Comparison of ENCODE assay signal across 6 cellular contexts in the genomic region with DNA sequence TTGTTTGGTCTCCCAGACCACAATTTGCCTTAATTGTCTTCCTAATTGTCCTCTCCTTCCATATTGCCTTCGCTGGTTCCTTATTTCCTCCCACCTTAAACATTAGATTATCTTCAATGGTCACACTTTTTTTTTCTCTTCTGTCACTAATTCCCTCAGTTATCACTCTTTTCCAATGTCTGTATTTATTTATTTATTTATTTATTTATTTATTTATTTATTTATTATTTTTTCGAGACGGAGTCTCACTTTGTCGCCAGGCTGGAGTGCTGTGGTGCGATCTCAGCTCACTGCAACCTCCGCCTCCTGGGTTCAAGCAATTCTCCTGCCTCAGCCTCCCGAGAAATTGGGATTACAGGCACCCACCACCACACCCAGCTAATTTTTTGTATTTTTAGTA.
DNase-seq lines count a peak whose midpoint lies in the region; FAIRE-seq and TF ChIP-seq lines count a peak whose summit lies in the region.
"Not testable (repeated sequence)": the region's sequence is repeated elsewhere in the genome, so short reads cannot be mapped to it uniquely, and the experiment has no call there.

No MANE protein-coding gene starts in this region.

- H3K9ac ChIP-seq in H1 (replicated peaks in 1 of 4; ENCODE audit: extremely low read depth in 1 of 4, low read depth in 3 of 4, low read length in 3 of 4); mesendoderm (ENCODE audit: low read length); smooth muscle cell (ENCODE audit: low read depth): not testable (repeated sequence)

- H3K4ac ChIP-seq in H1 (replicated peaks; ENCODE audit: insufficient read length, low read depth, low read length) = not testable (repeated sequence)
- H3K4ac ChIP-seq in mesendoderm (ENCODE audit: low read depth, low read length) = peak overlapping the region; percentile 55

- H2BK20ac ChIP-seq in H1 (ENCODE audit: low read length) = 0 out of 2 replicates have a peak overlapping the region, but pooled peaks have one; percentile 5

- peaks cover 19% of the 10 kb centered on the region for H3K36me3 Mint-ChIP-seq in Caco-2 (ENCODE audit: insufficient read depth, unreplicated experiment)
- not testable (repeated sequence) for H3K36me3 Mint-ChIP-seq in neural crest cell (ENCODE audit: low read depth)

- not testable (repeated sequence) for H4K5ac ChIP-seq in H1 (ENCODE audit: insufficient read length, low read depth, low read length); mesendoderm (ENCODE audit: low read length)

- H3K56ac ChIP-seq in H1 (replicated peaks; ENCODE audit: insufficient read length, low read depth, low read length); mesendoderm (ENCODE audit: low read length): not testable (repeated sequence)

- peaks cover 27% of the 10 kb centered on the region for H3K4me1 Mint-ChIP-seq in Caco-2 (ENCODE audit: low read depth, unreplicated experiment)
- H3K4me1 Mint-ChIP-seq in neural crest cell = peaks cover 18% of the 10 kb centered on the region

- WGBS in H1 (ENCODE audit: extremely low coverage in 1 of 2, insufficient coverage in 1 of 2, insufficient read length in 1 of 2, insufficient replicate concordance in 2 of 2, low coverage in 1 of 2, low lambda C conversion rate in 2 of 2, missing lambda C conversion rate in 1 of 2), 2 experiments = 97% methylated on average over 7 of the region's 7 CpGs; no CpG with 5 or more reads in 1 of the 2 experiments
- no CpG with 5 or more reads among the region's 7 CpGs for WGBS in mesendoderm (ENCODE audit: extremely low coverage, insufficient coverage, low lambda C conversion rate)
- 97% methylated on average over 7 of the region's 7 CpGs for WGBS in smooth muscle cell (ENCODE audit: low lambda C conversion rate)

- not testable (repeated sequence) for H3F3A ChIP-seq in smooth muscle cell (ENCODE audit: low read depth)

- not testable (repeated sequence) for H4K20me1 ChIP-seq in H1 (replicated peaks in 1 of 2; ENCODE audit: control insufficient read depth in 1 of 2, insufficient read depth in 2 of 2, low read length in 2 of 2); smooth muscle cell (ENCODE audit: low read depth)

- BruUV-seq in Caco-2 (replicated peaks; lab: Mats Ljungman, UMichigan) = not testable (repeated sequence)

- not testable (repeated sequence) for FAIRE-seq in H1 (lab: Jason Lieb, UNC)

- not testable (repeated sequence) for H2AK5ac ChIP-seq in H1 (ENCODE audit: low read depth, low read length); mesendoderm (ENCODE audit: low read length)

- H3K79me2 ChIP-seq in H1 (ENCODE audit: control insufficient read depth in 1 of 2, insufficient read depth in 2 of 2, low read length in 2 of 2); mesendoderm (ENCODE audit: control insufficient read depth, insufficient read depth, low read length); smooth muscle cell (ENCODE audit: low read depth): not testable (repeated sequence)

- TF ChIP-seq CTCF in Caco-2 (IDR thresholded peaks at IDR 0.05; ENCODE audit: insufficient read depth in 1 of 2, low read depth in 1 of 2, low read length in 1 of 2, severe bottlenecking in 1 of 2, unreplicated experiment in 1 of 2); VCaP (conservative IDR thresholded peaks at IDR 0.05); H1 (IDR thresholded peaks at IDR 0.05; ENCODE audit: control extremely low read depth in 1 of 3, insufficient read depth in 1 of 3, low read depth in 1 of 3, low read length in 3 of 3); neural crest cell (conservative IDR thresholded peaks at IDR 0.05); smooth muscle cell (IDR thresholded peaks at IDR 0.05; ENCODE audit: borderline replicate concordance, insufficient read depth, poor library complexity, severe bottlenecking): not testable (repeated sequence)

- peak overlapping the region; percentile 47 for H3K4me3 Mint-ChIP-seq in Caco-2 (ENCODE audit: unreplicated experiment)
- not testable (repeated sequence) for H3K4me3 Mint-ChIP-seq in neural crest cell

- not testable (repeated sequence) for H4K91ac ChIP-seq in H1 (replicated peaks; ENCODE audit: insufficient read length, low read length)

- intact Hi-C loops in Caco-2 (cut with micrococcal nuclease; ENCODE audit: unreplicated experiment) = not testable (repeated sequence)

- not testable (repeated sequence) for H3K18ac ChIP-seq in H1 (ENCODE audit: extremely low read depth, low read length); mesendoderm (ENCODE audit: low read length)

- TF ChIP-seq POLR2A in H1 (IDR thresholded peaks at IDR 0.05; ENCODE audit: control extremely low read depth in 1 of 2, low read depth in 2 of 2, low read length in 2 of 2) = not testable (repeated sequence)

- H2BK12ac ChIP-seq in H1 (ENCODE audit: low read depth, low read length) = not testable (repeated sequence)

- peak overlapping the region; percentile 57; the same call in 1 of the 2 replicates for H3K27ac ChIP-seq in VCaP
- not testable (repeated sequence) for H3K27ac ChIP-seq in H1 (ENCODE audit: low read depth, low read length); mesendoderm (ENCODE audit: low read depth, low read length); smooth muscle cell (ENCODE audit: low read depth)

- H3K23me2 ChIP-seq in H1 (ENCODE audit: low read depth, low read length) = not testable (repeated sequence)

- not testable (repeated sequence) for H3K4me2 ChIP-seq in H1 (ENCODE audit: insufficient read depth in 1 of 2, low read depth in 2 of 2, low read length in 2 of 2); mesendoderm (ENCODE audit: low read length)
- H3K4me2 ChIP-seq in smooth muscle cell = peak overlapping the region; percentile 73

- H3K27ac Mint-ChIP-seq in Caco-2 (ENCODE audit: unreplicated experiment) = peak overlapping the region; percentile 44
- peak overlapping the region; percentile 16 for H3K27ac Mint-ChIP-seq in neural crest cell (ENCODE audit: unreplicated experiment)

- H3K79me1 ChIP-seq in H1 (ENCODE audit: low read depth, low read length); mesendoderm (ENCODE audit: low read length): not testable (repeated sequence)

- H3K23ac ChIP-seq in H1 (ENCODE audit: insufficient read length); mesendoderm (ENCODE audit: low read length): not testable (repeated sequence)

- H3K4me3 ChIP-seq in Caco-2 (ENCODE audit: low read depth, low read length); H1 (ENCODE audit: extremely low read depth in 1 of 4, insufficient read depth in 2 of 4, low read depth in 3 of 4, low read length in 4 of 4); mesendoderm (ENCODE audit: low read length); smooth muscle cell: not testable (repeated sequence)

- not testable (repeated sequence) for DNase-seq in Caco-2; H1 (ENCODE audit: low read depth in 1 of 2, low spot score in 2 of 2); mesendoderm; neural crest cell (ENCODE audit: low read depth, low spot score); smooth muscle cell (lab: John Stamatoyannopoulos, UW; ENCODE audit: unreplicated experiment)

- H3K14ac ChIP-seq in H1 (ENCODE audit: insufficient read length) = not testable (repeated sequence)

- peaks cover 31% of the 10 kb centered on the region for H3K4me1 ChIP-seq in Caco-2
- not testable (repeated sequence) for H3K4me1 ChIP-seq in H1 (replicated peaks in 1 of 4; ENCODE audit: control insufficient read depth in 3 of 4, insufficient read depth in 4 of 4, low read length in 3 of 4); mesendoderm (ENCODE audit: control insufficient read depth, low read depth, low read length)
- peaks cover 13% of the 10 kb centered on the region for H3K4me1 ChIP-seq in smooth muscle cell (ENCODE audit: low read depth)

- H3K9me3 ChIP-seq in Caco-2; H1 (ENCODE audit: insufficient read depth in 2 of 2, low read depth in 1 of 2, low read length in 1 of 2); smooth muscle cell (replicated peaks; ENCODE audit: low read depth): not testable (repeated sequence)

- POLR2A ChIA-PET in Caco-2 (lab: Charles Lee) (interaction anchor here (2.6 kb wide), 1 partner anchor 427 kb away, joined by 10 read pairs; a partner anchor contains a TSS), H1 (lab: Charles Lee; ENCODE audit: partially characterized antibody) (interaction anchor here (1.5 kb wide), 1 partner anchor 429 kb away, joined by 3 read pairs; no protein-coding TSS in a partner anchor)

- not testable (repeated sequence) for H4K8ac ChIP-seq in H1 (ENCODE audit: extremely low read depth, insufficient read depth, low read length); mesendoderm (ENCODE audit: low read depth, low read length)

- not testable (repeated sequence) for H2BK120ac ChIP-seq in H1 (replicated peaks; ENCODE audit: low read depth, low read length); mesendoderm (ENCODE audit: low read depth, low read length)

- TF ChIP-seq RAD21 in H1 (IDR thresholded peaks at IDR 0.05 in 1 of 2, conservative IDR thresholded peaks at IDR 0.05 in 1 of 2; ENCODE audit: low read depth in 2 of 2, low read length in 2 of 2) = not testable (repeated sequence)

- TF ChIP-seq EP300 in H1 (IDR thresholded peaks at IDR 0.05; ENCODE audit: borderline replicate concordance in 1 of 2, low read depth in 2 of 2, low read length in 2 of 2) = not testable (repeated sequence)

- CTCF ChIA-PET in Caco-2 (lab: Charles Lee) = interaction anchor here (1.3 to 2.3 kb wide), 2 partner anchors 97 to 428 kb away, joined by 4 to 31 read pairs; a partner anchor contains a TSS
- CTCF ChIA-PET in H1 (lab: Charles Lee; ENCODE audit: partially characterized antibody) = interaction anchor here (0.7 to 5.8 kb wide), 5 partner anchors 8 to 475 kb away, joined by 3 to 82 read pairs (median 5); a partner anchor contains a TSS

- not testable (repeated sequence) for H2BK15ac ChIP-seq in H1 (ENCODE audit: low read length); mesendoderm (replicated peaks; ENCODE audit: low read depth)

- not testable (repeated sequence) for H2BK5ac ChIP-seq in H1 (ENCODE audit: low read depth, low read length); mesendoderm (ENCODE audit: low read length)

- not testable (repeated sequence) for H3K36me3 ChIP-seq in Caco-2 (ENCODE audit: control insufficient read depth, insufficient read depth, low read length); H1 (ENCODE audit: control insufficient read depth in 2 of 4, insufficient read depth in 4 of 4, low read length in 3 of 4); mesendoderm (ENCODE audit: control insufficient read depth, insufficient read depth, low read length); smooth muscle cell (ENCODE audit: low read depth)

- H3K27me3 Mint-ChIP-seq in Caco-2 (ENCODE audit: insufficient read depth, unreplicated experiment); neural crest cell (ENCODE audit: low read depth): not testable (repeated sequence)

- not testable (repeated sequence) for H2AFZ ChIP-seq in H1 (ENCODE audit: low read length); smooth muscle cell (ENCODE audit: low read depth)

- H3K27me3 ChIP-seq in Caco-2 (replicated peaks; ENCODE audit: control insufficient read depth, insufficient read depth, low read length); H1 (replicated peaks in 1 of 4; ENCODE audit: control insufficient read depth in 3 of 4, extremely low read depth in 1 of 4, insufficient read depth in 3 of 4, low read length in 3 of 4); mesendoderm (ENCODE audit: insufficient read depth, low read length, poor library complexity); smooth muscle cell (ENCODE audit: low read depth): not testable (repeated sequence)

- H3K9me3 Mint-ChIP-seq in Caco-2 (ENCODE audit: unreplicated experiment); neural crest cell: not testable (repeated sequence)
